Comparison of ENCODE assay signal across 11 cellular contexts in the genomic region with DNA sequence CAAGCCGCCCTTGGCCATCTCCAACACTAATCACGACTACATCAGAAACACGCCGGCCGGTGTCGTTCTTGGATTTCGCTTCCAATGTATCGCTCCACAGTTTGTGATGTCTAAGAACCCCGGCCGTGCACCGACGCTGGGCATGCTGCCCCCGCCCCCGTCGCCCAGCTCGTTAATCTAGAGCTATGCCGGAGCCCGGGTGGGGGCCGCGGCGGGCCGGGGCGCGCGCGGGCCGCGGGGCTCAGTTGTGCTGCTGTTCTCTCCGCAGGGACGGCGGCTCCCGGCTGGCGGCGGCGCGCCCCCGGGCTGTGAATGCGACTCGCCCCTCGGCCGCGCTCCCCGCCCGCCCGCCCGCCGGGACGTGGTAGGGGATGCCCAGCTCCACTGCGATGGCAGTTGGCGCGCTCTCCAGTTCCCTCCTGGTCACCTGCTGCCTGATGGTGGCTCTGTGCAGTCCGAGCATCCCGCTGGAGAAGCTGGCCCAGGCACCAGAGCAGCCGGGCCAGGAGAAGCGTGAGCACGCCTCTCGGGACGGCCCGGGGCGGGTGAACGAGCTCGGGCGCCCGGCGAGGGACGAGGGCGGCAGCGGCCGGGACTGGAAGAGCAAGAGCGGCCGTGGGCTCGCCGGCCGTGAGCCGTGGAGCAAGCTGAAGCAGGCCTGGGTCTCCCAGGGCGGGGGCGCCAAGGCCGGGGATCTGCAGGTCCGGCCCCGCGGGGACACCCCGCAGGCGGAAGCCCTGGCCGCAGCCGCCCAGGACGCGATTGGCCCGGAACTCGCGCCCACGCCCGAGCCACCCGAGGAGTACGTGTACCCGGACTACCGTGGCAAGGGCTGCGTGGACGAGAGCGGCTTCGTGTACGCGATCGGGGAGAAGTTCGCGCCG. TPM values are rescaled to one million over a fixed set of nuclear protein-coding genes. Genes with fewer than 3 reads are reported as not detected.
DNase-seq lines count a peak whose midpoint lies in the region; ATAC-seq and TF ChIP-seq lines count a peak whose summit lies in the region.
"Had no signal": no experiment of that assay in that cellular context is flagged by ENCODE, and none has a peak within 500 bp of the region (broad histone marks: within the 10 kb centered on the region; RNA-seq: fewer than 3 reads in every experiment).

No MANE protein-coding gene starts in this region.

- 2% methylated on average over 104 to 106 of the region's 106 CpGs for WGBS in lung, 2 donors

- no peak overlapping the region for H3K9ac ChIP-seq in stomach smooth muscle (ENCODE audit: low read length in 2 of 2)

- ATAC-seq in lung (ENCODE audit: insufficient read depth, low FRiP score) (no peak), GM19467 (IDR thresholded peaks at IDR 0.05; ENCODE audit: unreplicated experiment) (no peak)

- H3K27ac ChIP-seq in dorsolateral prefrontal cortex, result peak overlapping the region in 45 of 59 donors; percentile 4 to 83 (median 61)
- peak overlapping the region; percentile 20 to 96 for H3K27ac ChIP-seq in lung (ENCODE audit: low read depth in 1 of 2, low read length in 1 of 2)
- no peak overlapping the region for H3K27ac ChIP-seq in stomach smooth muscle (ENCODE audit: low read length)

- H3K36me3 ChIP-seq in lung (ENCODE audit: control insufficient read depth in 2 of 2, insufficient read depth in 2 of 2, low read length in 2 of 2) (no peaks in the 10 kb centered on the region), stomach smooth muscle (ENCODE audit: control insufficient read depth in 2 of 2, insufficient read depth in 2 of 2, low read length in 2 of 2) (no peaks in the 10 kb centered on the region)

- H3K9me3 ChIP-seq in lung (ENCODE audit: control insufficient read depth in 2 of 2, insufficient read depth in 1 of 2, low read length in 1 of 2) (peaks cover 0 to 9% of the 10 kb centered on the region in 2 donors), stomach smooth muscle (ENCODE audit: control insufficient read depth in 2 of 2, low read length in 2 of 2) (no peaks in the 10 kb centered on the region)

- H3K4me3 ChIP-seq in dorsolateral prefrontal cortex (peak overlapping the region; percentile 38 to 75 (median 59)), lung (peak overlapping the region; percentile 29), stomach smooth muscle (ENCODE audit: low read length in 2 of 2) (peak overlapping the region; percentile 50 to 72)

- intact Hi-C loops in dorsolateral prefrontal cortex (cut with DNase I), result no loop called here

- DNase-seq in DMS 273 (lab: John Stamatoyannopoulos, UW; ENCODE audit: unreplicated experiment), result peak; percentile 62
- no peak for DNase-seq in DMS 273 treated with DMSO at 0.1 percent for 48 hours (lab: John Stamatoyannopoulos, UW)
- DNase-seq in dorsolateral prefrontal cortex, result peak in 3 of 10 donors; percentile 43 to 77 (median 52)
- no peak for DNase-seq in lung (ENCODE audit: low spot score)
- DNase-seq in stimulated activated naive CD4-positive, alpha-beta T cell treated with Interleukin-2 at 50 U/mL for 16 hours (lab: John Stamatoyannopoulos, UW), result no peak
- no peak for DNase-seq in stimulated activated CD4-positive, alpha-beta T cell treated with anti-CD3 and anti-CD28 coated beads, Interleukin-4, amount 100 ng/mL, for 24 hours
- DNase-seq: 8988T, erythroblast had no signal

- H3K27me3 ChIP-seq in dorsolateral prefrontal cortex, result peaks cover 0 to 65% (median 26%) of the 10 kb centered on the region in 45 donors
- H3K27me3 ChIP-seq in lung (ENCODE audit: control insufficient read depth, insufficient read depth), result peaks cover 23% of the 10 kb centered on the region
- peaks cover 15 to 16% of the 10 kb centered on the region in 2 donors for H3K27me3 ChIP-seq in stomach smooth muscle (ENCODE audit: control insufficient read depth in 1 of 2, insufficient read depth in 2 of 2, low read length in 2 of 2)

- H3K4me1 ChIP-seq in lung (ENCODE audit: control insufficient read depth in 2 of 2, insufficient read depth in 2 of 2, low read length in 2 of 2), result peaks cover 5 to 20% of the 10 kb centered on the region in 2 donors
- peaks cover 22% of the 10 kb centered on the region for H3K4me1 ChIP-seq in stomach smooth muscle (ENCODE audit: control insufficient read depth, insufficient read depth, low read length)

- TF ChIP-seq CTCF in dorsolateral prefrontal cortex (IDR thresholded peaks at IDR 0.05 in 54 of 56, conservative IDR thresholded peaks at IDR 0.05 in 2 of 56; ENCODE audit: low read depth in 1 of 56, partially characterized antibody in 56 of 56), result no peak
- no peak for TF ChIP-seq CTCF in lung (IDR thresholded peaks at IDR 0.05; ENCODE audit: control extremely low read depth, extremely low read depth)

RNA-seq across cellular contexts. Expression of gene VWC2, which starts 1.9 kb away (rescaled TPM):
- 1 to 10 TPM; 1.4 to 9.4 (median 4.8) TPM for total RNA-seq in dorsolateral prefrontal cortex
- under 1 TPM in 1 of 2 donors, not detected in 1; 0.09 TPM for total RNA-seq in lung
- under 1 TPM in 1 of 2 donors, not detected in 1; 0.02 TPM for polyA plus RNA-seq in lung
- total RNA-seq: renal cortical epithelial cell had no signal
